Comparison of ENCODE assay signal across 8 cellular contexts in the genomic region with DNA sequence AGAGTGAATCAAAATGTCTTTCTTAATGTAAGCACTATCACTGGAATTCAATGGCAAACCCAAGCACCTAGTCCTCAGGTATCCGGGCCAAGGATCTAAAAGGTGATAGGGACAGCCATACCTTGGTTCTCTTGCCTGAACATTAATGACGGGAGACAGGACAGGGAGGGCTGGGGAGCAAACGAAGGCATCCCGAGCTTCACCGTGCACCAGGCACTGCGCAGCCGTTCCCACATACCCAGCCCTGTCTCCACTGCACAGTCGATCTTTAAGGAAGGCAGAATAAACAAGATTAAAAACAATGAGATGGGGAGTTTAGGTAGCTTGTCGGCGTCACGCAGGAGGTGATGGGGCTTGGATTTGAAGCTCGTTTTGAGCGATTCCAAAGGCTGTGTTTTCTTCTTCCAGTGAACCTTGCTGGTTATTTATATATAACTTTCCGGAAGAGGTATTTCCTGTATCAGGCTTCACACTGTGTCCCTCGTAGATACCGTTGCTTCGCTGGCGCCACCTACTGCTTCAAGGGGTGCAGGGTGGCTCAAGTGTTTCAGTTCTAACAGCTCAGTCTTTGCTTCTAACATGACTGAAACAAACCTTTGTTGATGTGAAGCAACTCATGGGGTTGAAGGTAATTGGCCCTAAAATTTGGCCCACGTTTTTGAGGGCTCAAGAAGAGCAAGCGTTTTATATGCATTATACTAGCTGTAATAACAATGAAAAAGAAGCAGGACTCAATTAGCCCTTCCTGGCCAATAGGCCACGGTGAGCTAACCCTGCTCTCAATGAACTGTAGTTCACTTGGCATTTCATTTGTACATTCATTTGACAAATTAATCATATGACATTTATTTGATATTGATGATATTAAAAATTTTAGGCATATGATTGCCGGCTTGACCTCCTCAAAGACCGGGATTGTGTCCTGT.
A peak's percentile ranks its signal among the peaks of the same experiment; 100 is the strongest.
DNase-seq lines count a peak whose midpoint lies in the region; ATAC-seq and TF ChIP-seq lines count a peak whose summit lies in the region.

No MANE protein-coding gene starts in this region.

- H3K4me3 ChIP-seq in endodermal cell (ENCODE audit: low read length) (no peak overlapping the region), tibial nerve (no peak overlapping the region)

- H3K27me3 ChIP-seq in endodermal cell (ENCODE audit: control insufficient read depth, insufficient read depth, low read length, poor library complexity, severe bottlenecking) (no peaks in the 10 kb centered on the region), tibial nerve (no peaks in the 10 kb centered on the region)

- peak overlapping the region; percentile 29 for H3K4me3 Mint-ChIP-seq in activated CD4-positive, alpha-beta T cell treated with anti-CD3 and anti-CD28 coated beads for 36 hours
- H3K4me3 Mint-ChIP-seq in endodermal cell (no peak overlapping the region), naive B cell (peak overlapping the region in 7 of 8 donors; percentile 0 to 76 (median 56))

- peak overlapping the region; percentile 45 for H3K27ac Mint-ChIP-seq in activated CD4-positive, alpha-beta T cell treated with anti-CD3 and anti-CD28 coated beads for 36 hours
- H3K27ac Mint-ChIP-seq in endodermal cell (no peak overlapping the region), naive B cell (peak overlapping the region in 1 of 6 donors; percentile 30)

- CTCF ChIA-PET in activated CD4-positive, alpha-beta T cell treated with anti-CD3 and anti-CD28 coated beads for 36 hours (lab: Charles Lee): interaction anchor here (0.6 to 2.9 kb wide), 12 partner anchors 8 to 1932 kb away, joined by 3 to 50 read pairs (median 3); no protein-coding TSS in a partner anchor

- no peaks in the 10 kb centered on the region for H3K9me3 ChIP-seq in endodermal cell (ENCODE audit: control insufficient read depth, low read length)
- H3K9me3 ChIP-seq in tibial nerve: no peaks in the 10 kb centered on the region

- peak; percentile 85 for TF ChIP-seq CTCF in endodermal cell (conservative IDR thresholded peaks at IDR 0.05)
- TF ChIP-seq CTCF in tibial nerve (IDR thresholded peaks at IDR 0.05): peak; percentile 30 to 61 (median 47)

- intact Hi-C loops in activated CD4-positive, alpha-beta T cell treated with anti-CD3 and anti-CD28 coated beads for 36 hours (cut with DNase I, micrococcal nuclease): loop anchor here (1.0 to 2.0 kb wide), 3 partner anchors 42 to 52 kb away; no protein-coding TSS in a partner anchor

- H3K27ac ChIP-seq in endodermal cell (ENCODE audit: low read depth, low read length): no peak overlapping the region
- no peak overlapping the region for H3K27ac ChIP-seq in tibial nerve

- no peaks in the 10 kb centered on the region for H3K36me3 Mint-ChIP-seq in activated CD4-positive, alpha-beta T cell treated with anti-CD3 and anti-CD28 coated beads for 36 hours (ENCODE audit: low read depth)
- no peaks in the 10 kb centered on the region for H3K36me3 Mint-ChIP-seq in endodermal cell (ENCODE audit: low read depth)
- H3K36me3 Mint-ChIP-seq in naive B cell: no peaks in the 10 kb centered on the region

- H3K9ac ChIP-seq in endodermal cell (ENCODE audit: extremely low read depth, low read length, poor library complexity, severe bottlenecking): no peak overlapping the region

- H3K9me3 Mint-ChIP-seq in activated CD4-positive, alpha-beta T cell treated with anti-CD3 and anti-CD28 coated beads for 36 hours (ENCODE audit: low read depth): no peaks in the 10 kb centered on the region
- H3K9me3 Mint-ChIP-seq in endodermal cell (no peaks in the 10 kb centered on the region), naive B cell (peaks cover 0 to 11% (median 0%) of the 10 kb centered on the region in 7 donors)

- DNase-seq in CD1c-positive myeloid dendritic cell (ENCODE audit: extremely low spot score) (peak; percentile 56), NCI-H2196 treated with DMSO at 0.1 percent for 48 hours (lab: John Stamatoyannopoulos, UW; ENCODE audit: unreplicated experiment) (peak; percentile 30), endodermal cell (peak; percentile 88), naive B cell (peak; percentile 9), tibial nerve (ENCODE audit: low spot score in 2 of 2) (peak; percentile 49 to 71)
- peak; percentile 86 for DNase-seq in activated CD4-positive, alpha-beta T cell treated with anti-CD3 and anti-CD28 coated beads for 36 hours

- no peak for TF ChIP-seq POLR2A in tibial nerve (IDR thresholded peaks at IDR 0.05)

- POLR2A ChIA-PET in activated CD4-positive, alpha-beta T cell treated with anti-CD3 and anti-CD28 coated beads for 36 hours (lab: Charles Lee): no interaction called here

- no peaks in the 10 kb centered on the region for H3K36me3 ChIP-seq in endodermal cell (ENCODE audit: control insufficient read depth, insufficient read depth, low read length)
- no peaks in the 10 kb centered on the region for H3K36me3 ChIP-seq in tibial nerve

- peaks cover 11% of the 10 kb centered on the region for H3K4me1 Mint-ChIP-seq in activated CD4-positive, alpha-beta T cell treated with anti-CD3 and anti-CD28 coated beads for 36 hours
- peaks cover 3% of the 10 kb centered on the region for H3K4me1 Mint-ChIP-seq in endodermal cell
- peaks cover 7 to 10% (median 8%) of the 10 kb centered on the region in 3 donors for H3K4me1 Mint-ChIP-seq in naive B cell

- peak; percentile 93 for ATAC-seq in GM19035 (IDR thresholded peaks at IDR 0.05; ENCODE audit: unreplicated experiment)
- ATAC-seq in HG03108 (IDR thresholded peaks at IDR 0.05; ENCODE audit: unreplicated experiment): peak; percentile 99
- peak; percentile 100 for ATAC-seq in activated CD4-positive, alpha-beta T cell treated with anti-CD3 and anti-CD28 coated beads for 36 hours
- ATAC-seq in naive B cell (ENCODE audit: low read depth in 2 of 2): peak in 1 of 2 donors; percentile 35

- TF ChIP-seq EP300 in tibial nerve (IDR thresholded peaks at IDR 0.05): no peak

- H3K4me1 ChIP-seq in endodermal cell (ENCODE audit: control insufficient read depth, insufficient read depth, low read length): no peaks in the 10 kb centered on the region
- H3K4me1 ChIP-seq in tibial nerve: peaks cover 0 to 5% (median 0%) of the 10 kb centered on the region in 4 donors

- WGBS in endodermal cell (ENCODE audit: insufficient coverage in 1 of 2, insufficient read length in 1 of 2), 2 experiments: 51 to 61% methylated on average over 16 to 23 of the region's 23 CpGs
- WGBS in tibial nerve, 2 donors: 46% methylated on average over 23 of the region's 23 CpGs

- peaks cover 29% of the 10 kb centered on the region for H3K27me3 Mint-ChIP-seq in activated CD4-positive, alpha-beta T cell treated with anti-CD3 and anti-CD28 coated beads for 36 hours
- H3K27me3 Mint-ChIP-seq in endodermal cell (ENCODE audit: insufficient read depth) (peaks cover 3% of the 10 kb centered on the region), naive B cell (peaks cover 15 to 43% (median 23%) of the 10 kb centered on the region in 3 donors)

Comparison
In these comparisons a context has a peak if more than half of its experiments do, and no peak if none do; other contexts are left out.
1. DNase-seq: peak in every context shown above with its lines; median percentile 88 in endodermal cell; 86 in activated CD4-positive, alpha-beta T cell treated with anti-CD3 and anti-CD28 coated beads for 36 hours; 60 in tibial nerve; 56 in CD1c-positive myeloid dendritic cell; 30 in NCI-H2196 treated with DMSO at 0.1 percent for 48 hours; 9 in naive B cell.